8 cellular contexts compared by ENCODE assay signal in genomic region chr15:66356069-66356358, GRCh38. TPM values are rescaled to one million over a fixed set of nuclear protein-coding genes. Genes with fewer than 3 reads are reported as not detected.
A peak's percentile ranks its signal among the peaks of the same experiment; 100 is the strongest.
DNase-seq lines count a peak whose midpoint lies in the region; ATAC-seq and TF ChIP-seq lines count a peak whose summit lies in the region.

No MANE protein-coding gene starts in this region.

- CTCF ChIA-PET in Caco-2 (lab: Charles Lee): interaction anchor here (1.1 kb wide), 1 partner anchor 30 kb away, joined by 5 read pairs; the partner anchor contains the start of gene MAP2K1

- peak overlapping the region; percentile 2 to 91 for H3K27ac ChIP-seq in coronary artery
- no peak overlapping the region for H3K27ac ChIP-seq in neural progenitor cell

- H3K27me3 ChIP-seq in Caco-2 (replicated peaks; ENCODE audit: control insufficient read depth, insufficient read depth, low read length): no peaks in the 10 kb centered on the region
- H3K27me3 ChIP-seq in neural progenitor cell: no peaks in the 10 kb centered on the region

- DNase-seq in Caco-2 (no peak), HuH-7.5 (ENCODE audit: low spot score) (peak; percentile 33), coronary artery (ENCODE audit: low spot score) (no peak), neural progenitor cell (ENCODE audit: low spot score) (no peak), GM10266 (ENCODE audit: extremely low spot score) (no peak)

- intact Hi-C loops in Caco-2 (cut with micrococcal nuclease; ENCODE audit: unreplicated experiment): loop anchor here (2.0 kb wide), 3 partner anchors 31 to 149 kb away; partner anchors contain the start of genes MAP2K1, RPL4, SNAPC5 and ZWILCH

- H3K9me3 ChIP-seq in Caco-2 (no peaks in the 10 kb centered on the region), neural progenitor cell (ENCODE audit: low read depth) (no peaks in the 10 kb centered on the region)

- peaks cover 38% of the 10 kb centered on the region for H3K36me3 Mint-ChIP-seq in Caco-2 (ENCODE audit: insufficient read depth, unreplicated experiment)
- peaks cover 12% of the 10 kb centered on the region for H3K36me3 Mint-ChIP-seq in neural progenitor cell

- H3K4me1 ChIP-seq in Caco-2: 0 out of 2 replicates have a peak, but pooled peaks cover 5% of the 10 kb centered on the region
- peaks cover 5% of the 10 kb centered on the region for H3K4me1 ChIP-seq in neural progenitor cell

- H3K27ac Mint-ChIP-seq in Caco-2 (ENCODE audit: unreplicated experiment): peak overlapping the region; percentile 99
- peak overlapping the region; percentile 94 for H3K27ac Mint-ChIP-seq in neural progenitor cell

- H3K4me3 ChIP-seq in Caco-2 (ENCODE audit: low read depth, low read length): peak overlapping the region; percentile 97
- peak overlapping the region; percentile 84 for H3K4me3 ChIP-seq in coronary artery
- peak overlapping the region; percentile 57 for H3K4me3 ChIP-seq in neural progenitor cell

- H3K9me3 Mint-ChIP-seq in Caco-2 (ENCODE audit: unreplicated experiment) (no peaks in the 10 kb centered on the region), neural progenitor cell (no peaks in the 10 kb centered on the region)

- peak overlapping the region; percentile 95 for H3K4me3 Mint-ChIP-seq in Caco-2 (ENCODE audit: unreplicated experiment)
- H3K4me3 Mint-ChIP-seq in neural progenitor cell: peak overlapping the region; percentile 95

- no peaks in the 10 kb centered on the region for H4K20me1 ChIP-seq in neural progenitor cell (ENCODE audit: low read depth)

- peaks cover 29% of the 10 kb centered on the region for H3K79me2 ChIP-seq in neural progenitor cell (ENCODE audit: low read depth)

- H2AFZ ChIP-seq in neural progenitor cell (replicated peaks): peak overlapping the region; percentile 75

- ATAC-seq in HG03095 (IDR thresholded peaks at IDR 0.05; ENCODE audit: unreplicated experiment): no peak
- no peak for ATAC-seq in GM21367 (IDR thresholded peaks at IDR 0.05; ENCODE audit: unreplicated experiment)
- ATAC-seq in HG03520 (IDR thresholded peaks at IDR 0.05; ENCODE audit: unreplicated experiment): no peak

- H3K4me1 Mint-ChIP-seq in Caco-2 (ENCODE audit: low read depth, unreplicated experiment): peaks cover 9% of the 10 kb centered on the region
- peaks cover 15% of the 10 kb centered on the region for H3K4me1 Mint-ChIP-seq in neural progenitor cell

- BruUV-seq in Caco-2 (replicated peaks; lab: Mats Ljungman, UMichigan): TSS peak; percentile 78

- H3K27me3 Mint-ChIP-seq in Caco-2 (ENCODE audit: insufficient read depth, unreplicated experiment): no peaks in the 10 kb centered on the region
- H3K27me3 Mint-ChIP-seq in neural progenitor cell (ENCODE audit: insufficient read depth, low read depth): peaks cover 10% of the 10 kb centered on the region

- H3K4me2 ChIP-seq in neural progenitor cell: peak overlapping the region; percentile 81

- H3F3A ChIP-seq in neural progenitor cell (ENCODE audit: low read depth): peaks cover 19% of the 10 kb centered on the region

- no peaks in the 10 kb centered on the region for H3K36me3 ChIP-seq in Caco-2 (ENCODE audit: control insufficient read depth, insufficient read depth, low read length)
- peaks cover 8% of the 10 kb centered on the region for H3K36me3 ChIP-seq in neural progenitor cell

- POLR2A ChIA-PET in Caco-2 (lab: Charles Lee): interaction anchor here (0.6 to 1.3 kb wide), 4 partner anchors 9 to 84 kb away, joined by 3 to 12 read pairs (median 5); partner anchors contain the start of gene MAP2K1

- H3K9ac ChIP-seq in neural progenitor cell: peak overlapping the region; percentile 48

- TF ChIP-seq CTCF in Caco-2 (IDR thresholded peaks at IDR 0.05; ENCODE audit: insufficient read depth in 1 of 2, low read depth in 1 of 2, low read length in 1 of 2, severe bottlenecking in 1 of 2, unreplicated experiment in 1 of 2): no peak
- no peak for TF ChIP-seq CTCF in coronary artery (IDR thresholded peaks at IDR 0.05)
- no peak for TF ChIP-seq CTCF in neural progenitor cell (IDR thresholded peaks at IDR 0.05)
- TF ChIP-seq CTCF in GM10266 (IDR thresholded peaks at IDR 0.05; ENCODE audit: control insufficient read depth, insufficient read depth, low read depth, missing control alignments): no peak

RNA-seq across cellular contexts. Expression of gene TIPIN, which starts 0.5 kb away (rescaled TPM):
- total RNA-seq in Caco-2 (2022): 22.8 and 28.0 TPM in 2 replicates
- 19.5 and 28.9 TPM in 2 replicates for total RNA-seq in neural progenitor cell (ENCODE audit: low replicate concordance)

RNA-seq across cellular contexts. Expression of gene MAP2K1, which starts 30.7 kb away (rescaled TPM):
- total RNA-seq in Caco-2 (2022): 63.7 and 64.1 TPM in 2 replicates
- total RNA-seq in neural progenitor cell (ENCODE audit: low replicate concordance): 42.6 and 55.2 TPM in 2 replicates
